15 cellular contexts compared by ENCODE assay signal in the genomic region with DNA sequence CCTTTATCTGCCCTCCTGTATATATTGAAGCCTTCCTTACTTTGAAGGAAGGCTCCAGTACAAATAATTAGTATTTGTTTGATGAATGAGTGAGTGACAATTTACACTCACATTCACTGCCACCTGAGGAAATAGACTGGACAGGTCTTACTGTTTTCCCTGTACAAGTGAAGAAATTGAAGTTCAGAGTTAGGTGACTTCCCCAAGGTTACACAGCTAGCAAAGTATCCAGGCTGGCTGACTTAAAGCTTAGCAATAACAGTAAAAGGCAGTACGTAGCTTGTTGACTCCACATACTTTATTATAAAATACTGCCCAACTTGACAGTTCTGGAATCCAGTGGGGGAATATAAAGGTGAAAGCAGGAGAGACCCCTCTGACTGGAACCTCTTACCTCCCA. TPM values are rescaled to one million over a fixed set of nuclear protein-coding genes. Genes with fewer than 3 reads are reported as not detected.
DNase-seq lines count a peak whose midpoint lies in the region; ATAC-seq and TF ChIP-seq lines count a peak whose summit lies in the region.
"Had no signal": no experiment of that assay in that cellular context is flagged by ENCODE, and none has a peak within 500 bp of the region (broad histone marks: within the 10 kb centered on the region; RNA-seq: fewer than 3 reads in every experiment).

No MANE protein-coding gene starts in this region.

- peaks cover 82% of the 10 kb centered on the region for H3K4me1 Mint-ChIP-seq in mesothelial cell of epicardium

- intact Hi-C loops in heart left ventricle (cut with DNase I), result no loop called here

- WGBS in heart left ventricle, 4 donors, result 0 to 90% (median 30%) methylated on average over 1 of the region's 1 CpG
- 88 to 100% methylated on average over 1 of the region's 1 CpG for WGBS in ectodermal cell, 2 experiments

- peak overlapping the region; percentile 99 for H3K27ac Mint-ChIP-seq in mesothelial cell of epicardium
- H3K27ac Mint-ChIP-seq: activated T-helper 17 cell treated with anti-CD3 and anti-CD28 coated beads, Interleukin-2, amount 50 U/mL, for 72 hours had no signal

- no peaks in the 10 kb centered on the region for H3K27me3 Mint-ChIP-seq in mesothelial cell of epicardium (ENCODE audit: low read depth)

- TF ChIP-seq POLR2A in heart left ventricle (IDR thresholded peaks at IDR 0.05), result no peak

- DNase-seq in cardiac muscle cell (ENCODE audit: low read depth in 1 of 2, low spot score in 1 of 2), result no peak
- no peak for DNase-seq in heart left ventricle
- DNase-seq in mesothelial cell of epicardium (ENCODE audit: low spot score in 2 of 2, unreplicated experiment in 2 of 2), result no peak
- no peak for DNase-seq in MG63
- no peak for DNase-seq in caudate nucleus (lab: John Stamatoyannopoulos, UW)
- DNase-seq: amygdala; dorsolateral prefrontal cortex; GF-D8; NCI-H1694 treated with DMSO at 0.1 percent for 48 hours; retina; stimulated activated CD4-positive, alpha-beta T cell treated with anti-CD3 and anti-CD28 coated beads, Interleukin-2, amount 100 ng/mL, for 48 hours had no signal

- TF ChIP-seq CTCF in cardiac muscle cell (IDR thresholded peaks at IDR 0.05; ENCODE audit: low read depth, low read length) (no peak), heart left ventricle (IDR thresholded peaks at IDR 0.05) (no peak), mesothelial cell of epicardium (IDR thresholded peaks at IDR 0.05; ENCODE audit: unreplicated experiment) (no peak)

- H3K27me3 ChIP-seq in cardiac muscle cell (no peaks in the 10 kb centered on the region), heart left ventricle (peaks cover 0 to 18% (median 6%) of the 10 kb centered on the region in 9 donors), ectodermal cell (ENCODE audit: control insufficient read depth, insufficient read depth, low read length, poor library complexity, severe bottlenecking) (no peaks in the 10 kb centered on the region), MG63 (no peaks in the 10 kb centered on the region)

- ATAC-seq in heart left ventricle, result no peak
- no peak for ATAC-seq in GM18868 (IDR thresholded peaks at IDR 0.05; ENCODE audit: unreplicated experiment)
- no peak for ATAC-seq in HG03175 (IDR thresholded peaks at IDR 0.05; ENCODE audit: unreplicated experiment)
- ATAC-seq: activated T-helper 17 cell treated with anti-CD3 and anti-CD28 coated beads, Interleukin-2, amount 50 U/mL, for 72 hours had no signal

- H3K4me3 ChIP-seq in cardiac muscle cell, result no peak overlapping the region
- H3K4me3 ChIP-seq in heart left ventricle, result no peak overlapping the region
- H3K4me3 ChIP-seq in ectodermal cell (ENCODE audit: insufficient read depth, low read depth, low read length), result no peak overlapping the region
- H3K4me3 ChIP-seq in MG63, result no peak overlapping the region
- H3K4me3 ChIP-seq: dorsolateral prefrontal cortex had no signal

- H3K36me3 ChIP-seq in cardiac muscle cell (peaks cover 9% of the 10 kb centered on the region), heart left ventricle (no peaks in the 10 kb centered on the region), ectodermal cell (ENCODE audit: control insufficient read depth, insufficient read depth, low read length) (no peaks in the 10 kb centered on the region), MG63 (peaks cover 21% of the 10 kb centered on the region)

- peak overlapping the region; percentile 99 for H3K27ac ChIP-seq in cardiac muscle cell
- H3K27ac ChIP-seq in heart left ventricle, result no peak overlapping the region
- H3K27ac ChIP-seq in ectodermal cell (ENCODE audit: insufficient read depth, low read depth, low read length, poor library complexity, severe bottlenecking), result peak overlapping the region; percentile 85
- no peak overlapping the region for H3K27ac ChIP-seq in caudate nucleus (ENCODE audit: low read depth, low read length)
- H3K27ac ChIP-seq: dorsolateral prefrontal cortex had no signal

- no peaks in the 10 kb centered on the region for H3K9me3 Mint-ChIP-seq in mesothelial cell of epicardium
- H3K9me3 Mint-ChIP-seq: activated T-helper 17 cell treated with anti-CD3 and anti-CD28 coated beads, Interleukin-2, amount 50 U/mL, for 72 hours had no signal

- H3K4me3 Mint-ChIP-seq in mesothelial cell of epicardium, result no peak overlapping the region
- H3K4me3 Mint-ChIP-seq: activated T-helper 17 cell treated with anti-CD3 and anti-CD28 coated beads, Interleukin-2, amount 50 U/mL, for 72 hours had no signal

- H3K9me3 ChIP-seq in cardiac muscle cell (ENCODE audit: low read depth) (no peaks in the 10 kb centered on the region), heart left ventricle (no peaks in the 10 kb centered on the region), ectodermal cell (ENCODE audit: control insufficient read depth, low read length) (no peaks in the 10 kb centered on the region), MG63 (no peaks in the 10 kb centered on the region)

- peaks cover 12% of the 10 kb centered on the region for H3K36me3 Mint-ChIP-seq in mesothelial cell of epicardium

- H3K4me1 ChIP-seq in cardiac muscle cell (ENCODE audit: low read depth) (peaks cover 48% of the 10 kb centered on the region), heart left ventricle (peaks cover 0 to 19% (median 2%) of the 10 kb centered on the region in 12 donors), ectodermal cell (ENCODE audit: control insufficient read depth, insufficient read depth, low read length) (peaks cover 37% of the 10 kb centered on the region)

RNA-seq across cellular contexts. Expression of gene KRT18, which starts 2.6 kb away (rescaled TPM):
- total RNA-seq in cardiac muscle cell, result 310 and 601 TPM in 2 replicates
- 472 and 838 TPM in 2 replicates for polyA plus RNA-seq in cardiac muscle cell
- 10 to 100 TPM in 3 of 9 donors, 1 to 10 TPM in 6; 3.4 to 88.2 (median 6.9) TPM for total RNA-seq in heart left ventricle
- 1 to 10 TPM; 6.1 to 8.7 TPM for polyA plus RNA-seq in heart left ventricle
- polyA plus RNA-seq in ectodermal cell (2013, experiment 1 of 4), result 114 TPM
- 106 TPM for polyA plus RNA-seq in ectodermal cell (2013, experiment 2 of 4)
- polyA plus RNA-seq in ectodermal cell (2013, experiment 3 of 4), result 93.6 TPM
- polyA plus RNA-seq in ectodermal cell (2013, experiment 4 of 4), result 91.2 TPM
- 714 to 762 TPM (median 725 TPM) in 3 replicates for total RNA-seq in mesothelial cell of epicardium
- total RNA-seq in MG63 (2014; rRNA removed; shearing (Covaris generic); ENCODE audit: low replicate concordance), result 104 and 136 TPM in 2 replicates

RNA-seq across cellular contexts. Expression of gene KRT8, which starts 41.5 kb away (rescaled TPM):
- total RNA-seq in cardiac muscle cell, result 480 and 946 TPM in 2 replicates
- polyA plus RNA-seq in cardiac muscle cell, result 728 and 1,480 TPM in 2 replicates
- 100 to 1,000 TPM in 6 of 9 donors, 10 to 100 TPM in 3; 79.9 to 210 (median 110) TPM for total RNA-seq in heart left ventricle
- 100 to 1,000 TPM; 139 to 227 TPM for polyA plus RNA-seq in heart left ventricle
- polyA plus RNA-seq in ectodermal cell (2013, experiment 1 of 4), result 240 TPM
- 242 TPM for polyA plus RNA-seq in ectodermal cell (2013, experiment 2 of 4)
- polyA plus RNA-seq in ectodermal cell (2013, experiment 3 of 4), result 172 TPM
- 169 TPM for polyA plus RNA-seq in ectodermal cell (2013, experiment 4 of 4)
- total RNA-seq in mesothelial cell of epicardium, result 1,131 to 1,194 TPM (median 1,142 TPM) in 3 replicates
- 39.2 and 44.4 TPM in 2 replicates for total RNA-seq in MG63 (2014; rRNA removed; shearing (Covaris generic); ENCODE audit: low replicate concordance)

RNA-seq across cellular contexts. Expression of gene EIF4B, which starts 59.9 kb away (rescaled TPM):
- total RNA-seq in cardiac muscle cell, result 374 and 722 TPM in 2 replicates
- 50.0 and 81.5 TPM in 2 replicates for polyA plus RNA-seq in cardiac muscle cell
- total RNA-seq in heart left ventricle, result 100 to 1,000 TPM; 307 to 481 (median 348) TPM
- 100 to 1,000 TPM in 1 of 2 donors, 10 to 100 TPM in 1; 52.0 to 172 TPM for polyA plus RNA-seq in heart left ventricle
- 553 TPM for polyA plus RNA-seq in ectodermal cell (2013, experiment 1 of 4)
- polyA plus RNA-seq in ectodermal cell (2013, experiment 2 of 4), result 549 TPM
- polyA plus RNA-seq in ectodermal cell (2013, experiment 3 of 4), result 416 TPM
- polyA plus RNA-seq in ectodermal cell (2013, experiment 4 of 4), result 457 TPM
- total RNA-seq in mesothelial cell of epicardium, result 544 to 576 TPM (median 554 TPM) in 3 replicates
- 684 and 692 TPM in 2 replicates for total RNA-seq in MG63 (2014; rRNA removed; shearing (Covaris generic); ENCODE audit: low replicate concordance)

Comparison
In these comparisons a context has a peak if more than half of its experiments do, and no peak if none do; other contexts are left out.
1. H3K27ac ChIP-seq: peak in cardiac muscle cell (single experiment) and ectodermal cell (single experiment); none in heart left ventricle (0 of 12) and caudate nucleus (single experiment).